In the genomic region with DNA sequence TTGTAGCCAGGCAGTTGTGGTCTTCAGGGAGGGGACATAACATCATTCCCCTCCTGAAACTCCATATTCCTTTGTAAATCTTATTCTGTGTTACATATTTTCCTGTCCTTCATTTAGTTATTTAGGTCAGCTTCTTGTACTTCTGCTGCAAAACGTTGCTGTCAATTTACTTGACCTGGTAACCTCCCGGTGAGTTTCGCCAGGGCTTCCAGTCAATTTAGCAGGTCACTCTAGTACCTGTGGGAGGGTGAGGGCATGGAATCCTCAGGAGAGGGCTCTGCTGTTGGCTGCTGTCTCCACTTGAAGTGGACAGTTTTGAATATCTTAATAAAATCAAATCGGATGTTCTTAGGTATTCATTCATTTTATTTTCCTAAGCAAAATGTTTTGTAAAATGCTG, we compare ENCODE assay signal across 17 cellular contexts. TPM values are rescaled to one million over a fixed set of nuclear protein-coding genes. Genes with fewer than 3 reads are reported as not detected.
DNase-seq lines count a peak whose midpoint lies in the region; ATAC-seq and TF ChIP-seq lines count a peak whose summit lies in the region.
"Had no signal": no experiment of that assay in that cellular context is flagged by ENCODE, and none has a peak within 500 bp of the region (broad histone marks: within the 10 kb centered on the region; RNA-seq: fewer than 3 reads in every experiment).

No MANE protein-coding gene starts in this region.

- peaks cover 32% of the 10 kb centered on the region for H3K36me3 Mint-ChIP-seq in neural progenitor cell
- no peaks in the 10 kb centered on the region for H3K36me3 Mint-ChIP-seq in CD4-positive, alpha-beta T cell (ENCODE audit: low read depth)

- TF ChIP-seq CTCF in left ventricle myocardium inferior (IDR thresholded peaks at IDR 0.05; ENCODE audit: borderline replicate concordance) = no peak
- no peak for TF ChIP-seq CTCF in right atrium auricular region (IDR thresholded peaks at IDR 0.05)
- TF ChIP-seq CTCF in neural progenitor cell (IDR thresholded peaks at IDR 0.05) = no peak
- no peak for TF ChIP-seq CTCF in tibial artery (IDR thresholded peaks at IDR 0.05)
- no peak for TF ChIP-seq CTCF in CD4-positive, alpha-beta T cell (IDR thresholded peaks at IDR 0.05)

- CTCF ChIA-PET in CD4-positive, alpha-beta T cell (lab: Charles Lee) = no interaction called here

- no peaks in the 10 kb centered on the region for H3K36me3 ChIP-seq in left ventricle myocardium inferior
- H3K36me3 ChIP-seq in right atrium auricular region = no peaks in the 10 kb centered on the region
- H3K36me3 ChIP-seq in neural progenitor cell = no peaks in the 10 kb centered on the region
- peaks cover 0 to 3% (median 2%) of the 10 kb centered on the region in 3 donors for H3K36me3 ChIP-seq in tibial artery
- H3K36me3 ChIP-seq in MG63 = peaks cover 67% of the 10 kb centered on the region

- DNase-seq in left ventricle myocardium inferior (no peak), right atrium auricular region (ENCODE audit: low spot score) (no peak), left lobe of liver (ENCODE audit: low spot score) (peak; percentile 77), neural progenitor cell (ENCODE audit: low spot score) (no peak), tibial artery (no peak), MG63 (no peak)
- DNase-seq in CD4-positive, alpha-beta T cell = no peak
- DNase-seq: Caco-2, KG1, NCI-H1105, NCI-H1930, NCI-H2171, NCI-H446 treated with DMSO at 0.1 percent for 48 hours had no signal

- H3K27ac Mint-ChIP-seq in neural progenitor cell = no peak overlapping the region
- H3K27ac Mint-ChIP-seq in CD4-positive, alpha-beta T cell = no peak overlapping the region

- no peak overlapping the region for H2AFZ ChIP-seq in neural progenitor cell (replicated peaks)

- H3K27me3 Mint-ChIP-seq in neural progenitor cell (ENCODE audit: insufficient read depth, low read depth) = peaks cover 2% of the 10 kb centered on the region
- H3K27me3 Mint-ChIP-seq in CD4-positive, alpha-beta T cell = no peaks in the 10 kb centered on the region

- intact Hi-C loops in left ventricle myocardium inferior (cut with micrococcal nuclease) = no loop called here
- intact Hi-C loops in tibial artery (cut with DNase I; ENCODE audit: low total_unique reads) = loop anchor here (10.0 kb wide), 1 partner anchor 56 kb away; no protein-coding TSS in a partner anchor
- intact Hi-C loops in CD4-positive, alpha-beta T cell (cut with DNase I, micrococcal nuclease) = loop anchor here in 1 of 2 experiments (5.0 kb wide), 1 partner anchor 33 kb away; no protein-coding TSS in a partner anchor

- peaks cover 97% of the 10 kb centered on the region for H3K4me1 ChIP-seq in left ventricle myocardium inferior
- H3K4me1 ChIP-seq in right atrium auricular region = peaks cover 0 to 88% of the 10 kb centered on the region in 2 donors
- peaks cover 48% of the 10 kb centered on the region for H3K4me1 ChIP-seq in neural progenitor cell
- peaks cover 0 to 99% (median 47%) of the 10 kb centered on the region in 4 donors for H3K4me1 ChIP-seq in tibial artery

- ATAC-seq in left lobe of liver (peak; percentile 75), GM21619 (IDR thresholded peaks at IDR 0.05; ENCODE audit: unreplicated experiment) (no peak)
- ATAC-seq in CD4-positive, alpha-beta T cell (ENCODE audit: poor library complexity) = no peak
- ATAC-seq: GM12878, HCT116 had no signal

- no peak overlapping the region for H3K4me3 ChIP-seq in left ventricle myocardium inferior
- no peak overlapping the region for H3K4me3 ChIP-seq in right atrium auricular region
- no peak overlapping the region for H3K4me3 ChIP-seq in neural progenitor cell
- no peak overlapping the region for H3K4me3 ChIP-seq in tibial artery
- no peak overlapping the region for H3K4me3 ChIP-seq in MG63
- H3K4me3 ChIP-seq: GM12878 had no signal

- no peak overlapping the region for H3K9ac ChIP-seq in neural progenitor cell

- H3K27ac ChIP-seq in left ventricle myocardium inferior (replicated peaks) (peak overlapping the region; percentile 27), right atrium auricular region (peak overlapping the region in 1 of 2 donors; percentile 25), neural progenitor cell (peak overlapping the region; percentile 71), tibial artery (peak overlapping the region; percentile 47 to 57)
- no peak overlapping the region for H3K27ac ChIP-seq in CD4-positive, alpha-beta T cell (ENCODE audit: low read depth, low read length)
- H3K27ac ChIP-seq: C4-2B had no signal

- peaks cover 6% of the 10 kb centered on the region for H3K9me3 Mint-ChIP-seq in neural progenitor cell
- H3K9me3 Mint-ChIP-seq in CD4-positive, alpha-beta T cell = no peaks in the 10 kb centered on the region

- peaks cover 48% of the 10 kb centered on the region for H3K4me1 Mint-ChIP-seq in neural progenitor cell
- peaks cover 28% of the 10 kb centered on the region for H3K4me1 Mint-ChIP-seq in CD4-positive, alpha-beta T cell (ENCODE audit: low read depth)

- peaks cover 18% of the 10 kb centered on the region for H3F3A ChIP-seq in neural progenitor cell (ENCODE audit: low read depth)

- peaks cover 100% of the 10 kb centered on the region for H3K79me2 ChIP-seq in neural progenitor cell (ENCODE audit: low read depth)

- POLR2A ChIA-PET in CD4-positive, alpha-beta T cell (lab: Charles Lee) = no interaction called here

- no peaks in the 10 kb centered on the region for H3K9me3 ChIP-seq in left ventricle myocardium inferior (replicated peaks)
- no peaks in the 10 kb centered on the region for H3K9me3 ChIP-seq in right atrium auricular region
- no peaks in the 10 kb centered on the region for H3K9me3 ChIP-seq in neural progenitor cell (ENCODE audit: low read depth)
- H3K9me3 ChIP-seq in tibial artery = no peaks in the 10 kb centered on the region
- no peaks in the 10 kb centered on the region for H3K9me3 ChIP-seq in CD4-positive, alpha-beta T cell (ENCODE audit: control insufficient read depth, low read length)
- H3K9me3 ChIP-seq in MG63 = no peaks in the 10 kb centered on the region
- H3K9me3 ChIP-seq: Caco-2 had no signal

- no peaks in the 10 kb centered on the region for H3K27me3 ChIP-seq in left ventricle myocardium inferior (ENCODE audit: low read depth)
- no peaks in the 10 kb centered on the region for H3K27me3 ChIP-seq in right atrium auricular region
- H3K27me3 ChIP-seq in neural progenitor cell = no peaks in the 10 kb centered on the region
- no peaks in the 10 kb centered on the region for H3K27me3 ChIP-seq in tibial artery
- H3K27me3 ChIP-seq in CD4-positive, alpha-beta T cell (ENCODE audit: control insufficient read depth, insufficient read depth, low read length) = no peaks in the 10 kb centered on the region
- H3K27me3 ChIP-seq in MG63 = no peaks in the 10 kb centered on the region

- peak overlapping the region; percentile 63 for H3K4me2 ChIP-seq in neural progenitor cell

- H4K20me1 ChIP-seq in neural progenitor cell (ENCODE audit: low read depth) = peaks cover 56% of the 10 kb centered on the region

- no peak overlapping the region for H3K4me3 Mint-ChIP-seq in neural progenitor cell
- no peak overlapping the region for H3K4me3 Mint-ChIP-seq in CD4-positive, alpha-beta T cell

RNA-seq across cellular contexts. Expression of gene FNDC3B, which starts 29.6 kb away (rescaled TPM):
- 75.7 TPM for total RNA-seq in left ventricle myocardium inferior
- total RNA-seq in right atrium auricular region = 10 to 100 TPM; 57.6 to 69.3 TPM
- 44.6 TPM for total RNA-seq in left lobe of liver
- total RNA-seq in neural progenitor cell (ENCODE audit: low replicate concordance) = 29.5 and 33.9 TPM in 2 replicates
- 10 to 100 TPM; 26.1 to 28.7 TPM for total RNA-seq in CD4-positive, alpha-beta T cell
- 44.8 and 53.7 TPM in 2 replicates for total RNA-seq in MG63 (2014; rRNA removed; shearing (Covaris generic); ENCODE audit: low replicate concordance)
